In the genomic region with DNA sequence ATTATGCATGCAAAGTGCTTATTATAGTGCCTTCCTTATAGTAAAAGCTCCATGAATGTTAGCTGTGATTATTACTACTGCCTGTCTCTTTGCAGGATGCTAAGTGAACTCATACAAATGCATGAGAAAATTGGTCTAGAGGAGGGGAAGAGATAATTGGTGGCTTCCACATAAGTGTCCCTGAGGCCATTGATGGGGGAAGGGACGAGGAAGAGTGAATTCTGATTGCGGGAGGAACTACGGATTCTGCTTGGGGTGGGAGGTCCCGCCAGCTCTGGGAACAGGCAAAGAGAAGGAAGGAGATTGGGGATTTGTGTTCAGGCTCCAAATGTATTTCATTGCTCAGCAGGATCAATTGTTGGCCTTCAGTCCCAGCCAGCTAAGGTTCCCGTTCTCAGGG, we compare ENCODE assay signal across 29 cellular contexts. TPM values are rescaled to one million over a fixed set of nuclear protein-coding genes. Genes with fewer than 3 reads are reported as not detected.
"Had no signal": no experiment of that assay in that cellular context is flagged by ENCODE, and none has a peak within 500 bp of the region (broad histone marks: within the 10 kb centered on the region; RNA-seq: fewer than 3 reads in every experiment).

No MANE protein-coding gene starts in this region.

- H3K9me3 Mint-ChIP-seq: dendritic cell treated with granulocyte-macrophage colony-stimulating factor and Interleukin-4, amounts not matched to agents 40 ng/mL and 50 ng/mL, for 4 days; nephron progenitor cell; stimulated activated effector memory CD8-positive, alpha-beta T cell treated with anti-CD3 and anti-CD28 coated beads, Interleukin-12 subunit alpha, Interleukin-12 subunit beta, amount 100 ng/mL, for 72 hours had no signal

- H3K9me3 ChIP-seq: esophagus squamous epithelium, lower lobe of right lung, ovary, psoas muscle, sigmoid colon, stomach, thyroid gland had no signal

- H3K4me1 ChIP-seq: esophagus squamous epithelium, lower lobe of right lung, psoas muscle, sigmoid colon, stomach, thyroid gland had no signal

- H3K4me1 Mint-ChIP-seq: immature natural killer cell; naive thymus-derived CD8-positive, alpha-beta T cell; stimulated activated effector memory CD8-positive, alpha-beta T cell treated with anti-CD3 and anti-CD28 coated beads, Interleukin-12 subunit alpha, Interleukin-12 subunit beta, amount 100 ng/mL, for 72 hours had no signal

- DNase-seq: effector CD8-positive, alpha-beta T cell; erythroblast; esophagus squamous epithelium; foreskin melanocyte; hypothalamus; immature natural killer cell; left ventricle myocardium superior; lower lobe of right lung; naive thymus-derived CD8-positive, alpha-beta T cell; nephron progenitor cell; occipital lobe; ovary; posterior cingulate gyrus; psoas muscle; right cardiac atrium; sigmoid colon; stimulated activated CD4-positive, alpha-beta T cell treated with anti-CD3 and anti-CD28 coated beads, Interleukin-2, amount 100 ng/mL, for 24 hours; stimulated activated CD4-positive, alpha-beta T cell treated with anti-CD3 and anti-CD28 coated beads, Interleukin-4, amount 100 ng/mL, for 24 hours; stimulated activated naive CD4-positive, alpha-beta T cell treated with Interleukin-2 at 50 U/mL for 16 hours; stomach; thyroid gland; trophoblast cell had no signal

- H3K36me3 Mint-ChIP-seq: immature natural killer cell; naive thymus-derived CD8-positive, alpha-beta T cell; stimulated activated effector memory CD8-positive, alpha-beta T cell treated with anti-CD3 and anti-CD28 coated beads, Interleukin-12 subunit alpha, Interleukin-12 subunit beta, amount 100 ng/mL, for 72 hours had no signal

- H3K27me3 ChIP-seq: esophagus squamous epithelium, ovary, sigmoid colon, thyroid gland had no signal

- H3K36me3 ChIP-seq: esophagus squamous epithelium, lower lobe of right lung, ovary, sigmoid colon, stomach, thyroid gland had no signal

- H3K27ac ChIP-seq: esophagus squamous epithelium, lower lobe of right lung, ovary, psoas muscle, sigmoid colon, stomach, thyroid gland had no signal

- H3K27ac Mint-ChIP-seq: dendritic cell treated with granulocyte-macrophage colony-stimulating factor and Interleukin-4, amounts not matched to agents 40 ng/mL and 50 ng/mL, for 4 days; immature natural killer cell; nephron progenitor cell; stimulated activated effector memory CD8-positive, alpha-beta T cell treated with anti-CD3 and anti-CD28 coated beads, Interleukin-12 subunit alpha, Interleukin-12 subunit beta, amount 100 ng/mL, for 72 hours had no signal

- H3K4me3 ChIP-seq: esophagus squamous epithelium, lower lobe of right lung, ovary, psoas muscle, sigmoid colon, stomach, thyroid gland had no signal

- H3K4me3 Mint-ChIP-seq: dendritic cell treated with granulocyte-macrophage colony-stimulating factor and Interleukin-4, amounts not matched to agents 40 ng/mL and 50 ng/mL, for 4 days; immature natural killer cell; naive thymus-derived CD8-positive, alpha-beta T cell; nephron progenitor cell; stimulated activated effector memory CD8-positive, alpha-beta T cell treated with anti-CD3 and anti-CD28 coated beads, Interleukin-12 subunit alpha, Interleukin-12 subunit beta, amount 100 ng/mL, for 72 hours had no signal

RNA-seq across cellular contexts. Expression of a gene that starts 11.6 kb away (rescaled TPM):
- total RNA-seq: esophagus squamous epithelium; left ventricle myocardium superior; lower lobe of right lung; mesenteric fat pad; myocyte; naive thymus-derived CD8-positive, alpha-beta T cell; sigmoid colon; stomach; subcutaneous adipose tissue; thyroid gland; ureter had no signal
- polyA plus RNA-seq: immature natural killer cell; keratinocyte; naive thymus-derived CD8-positive, alpha-beta T cell; ovary had no signal
